In the genomic region with DNA sequence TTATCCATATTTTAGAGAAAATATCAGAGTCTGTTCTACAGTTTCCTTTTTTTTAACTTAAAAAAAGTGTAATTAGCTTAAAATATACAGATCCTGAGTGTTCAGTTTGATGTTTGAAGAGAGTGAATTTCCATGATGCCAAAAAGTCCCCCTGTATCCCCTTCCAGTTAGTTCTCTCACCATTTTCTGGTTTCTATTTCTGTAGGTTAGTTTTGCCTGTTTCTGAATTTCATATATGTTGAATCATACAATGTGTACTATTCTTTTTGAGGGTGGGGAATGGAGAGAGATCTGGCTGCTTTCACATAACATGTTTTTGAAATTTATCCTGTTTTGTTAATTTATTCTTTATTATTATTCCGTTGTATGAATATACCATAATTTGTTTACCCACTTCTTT, we compare ENCODE assay signal across 19 cellular contexts.
A peak's percentile ranks its signal among the peaks of the same experiment; 100 is the strongest.
DNase-seq lines count a peak whose midpoint lies in the region; ATAC-seq, FAIRE-seq and TF ChIP-seq lines count a peak whose summit lies in the region.
"Had no signal": no experiment of that assay in that cellular context is flagged by ENCODE, and none has a peak within 500 bp of the region (broad histone marks: within the 10 kb centered on the region; RNA-seq: fewer than 3 reads in every experiment).

No MANE protein-coding gene starts in this region.

- POLR2A ChIA-PET in activated CD8-positive, alpha-beta T cell treated with anti-CD3 and anti-CD28 coated beads for 36 hours (lab: Charles Lee): no interaction called here
- POLR2A ChIA-PET in activated CD8-positive, alpha-beta T cell treated with anti-CD3 and anti-CD28 coated beads, Interleukin-2, amount 10 ng/mL, durations not matched to agents 7 days and 5 days (lab: Charles Lee): no interaction called here

- peaks cover 26% of the 10 kb centered on the region for H3K4me1 Mint-ChIP-seq in activated CD8-positive, alpha-beta T cell treated with anti-CD3 and anti-CD28 coated beads for 36 hours (ENCODE audit: low read depth)
- no peaks in the 10 kb centered on the region for H3K4me1 Mint-ChIP-seq in activated CD8-positive, alpha-beta T cell treated with anti-CD3 and anti-CD28 coated beads, Interleukin-2, amount 10 ng/mL, durations not matched to agents 7 days and 5 days (ENCODE audit: low read depth)
- peaks cover 0 to 4% of the 10 kb centered on the region in 2 donors for H3K4me1 Mint-ChIP-seq in natural killer cell
- H3K4me1 Mint-ChIP-seq in natural killer cell treated with Interleukin-12 subunit alpha and Interleukin-12 subunit beta and Interleukin-15 and Interleukin-18, amount 100 ng/mL, for 72 hours (ENCODE audit: low read depth in 2 of 2): peaks cover 0 to 13% of the 10 kb centered on the region in 2 donors

- intact Hi-C loops in activated CD8-positive, alpha-beta T cell treated with anti-CD3 and anti-CD28 coated beads for 36 hours (cut with micrococcal nuclease): no loop called here
- intact Hi-C loops in natural killer cell (cut with micrococcal nuclease): no loop called here

- peak; percentile 30 for ATAC-seq in activated CD8-positive, alpha-beta T cell treated with anti-CD3 and anti-CD28 coated beads for 36 hours
- no peak for ATAC-seq in activated CD8-positive, alpha-beta T cell treated with anti-CD3 and anti-CD28 coated beads, Interleukin-2, amount 10 ng/mL, durations not matched to agents 7 days and 5 days
- ATAC-seq in natural killer cell: no peak
- no peak for ATAC-seq in natural killer cell treated with Interleukin-12 subunit alpha and Interleukin-12 subunit beta and Interleukin-15 and Interleukin-18, amount 100 ng/mL, for 72 hours
- no peak for ATAC-seq in HG02798 (IDR thresholded peaks at IDR 0.05; ENCODE audit: poor library complexity, unreplicated experiment)

- CTCF ChIA-PET in activated CD8-positive, alpha-beta T cell treated with anti-CD3 and anti-CD28 coated beads for 36 hours (lab: Charles Lee): interaction anchor here (0.6 to 1.7 kb wide), 3 partner anchors 13 to 61 kb away, joined by 3 to 4 read pairs (median 3); no protein-coding TSS in a partner anchor
- CTCF ChIA-PET in activated CD8-positive, alpha-beta T cell treated with anti-CD3 and anti-CD28 coated beads, Interleukin-2, amount 10 ng/mL, durations not matched to agents 7 days and 5 days (lab: Charles Lee): interaction anchor here (1.5 kb wide), 2 partner anchors 13 to 43 kb away, joined by 3 to 5 read pairs; no protein-coding TSS in a partner anchor

- no peaks in the 10 kb centered on the region for H3K9me3 Mint-ChIP-seq in activated CD8-positive, alpha-beta T cell treated with anti-CD3 and anti-CD28 coated beads for 36 hours
- H3K9me3 Mint-ChIP-seq in activated CD8-positive, alpha-beta T cell treated with anti-CD3 and anti-CD28 coated beads, Interleukin-2, amount 10 ng/mL, durations not matched to agents 7 days and 5 days (ENCODE audit: insufficient read depth): no peaks in the 10 kb centered on the region
- no peaks in the 10 kb centered on the region for H3K9me3 Mint-ChIP-seq in natural killer cell
- no peaks in the 10 kb centered on the region for H3K9me3 Mint-ChIP-seq in natural killer cell treated with Interleukin-12 subunit alpha and Interleukin-12 subunit beta and Interleukin-15 and Interleukin-18, amount 100 ng/mL, for 72 hours
- H3K9me3 Mint-ChIP-seq: CD4-positive, CD25-positive, alpha-beta regulatory T cell; HFFc6 had no signal

- H3K27me3 Mint-ChIP-seq in activated CD8-positive, alpha-beta T cell treated with anti-CD3 and anti-CD28 coated beads for 36 hours: no peaks in the 10 kb centered on the region
- H3K27me3 Mint-ChIP-seq in activated CD8-positive, alpha-beta T cell treated with anti-CD3 and anti-CD28 coated beads, Interleukin-2, amount 10 ng/mL, durations not matched to agents 7 days and 5 days (ENCODE audit: low read depth): no peaks in the 10 kb centered on the region
- H3K27me3 Mint-ChIP-seq in natural killer cell (ENCODE audit: low read depth in 2 of 2): no peaks in the 10 kb centered on the region
- no peaks in the 10 kb centered on the region for H3K27me3 Mint-ChIP-seq in natural killer cell treated with Interleukin-12 subunit alpha and Interleukin-12 subunit beta and Interleukin-15 and Interleukin-18, amount 100 ng/mL, for 72 hours
- H3K27me3 Mint-ChIP-seq: CD4-positive, CD25-positive, alpha-beta regulatory T cell had no signal

- peak overlapping the region; percentile 46 for H3K27ac Mint-ChIP-seq in activated CD8-positive, alpha-beta T cell treated with anti-CD3 and anti-CD28 coated beads for 36 hours
- H3K27ac Mint-ChIP-seq in activated CD8-positive, alpha-beta T cell treated with anti-CD3 and anti-CD28 coated beads, Interleukin-2, amount 10 ng/mL, durations not matched to agents 7 days and 5 days: no peak overlapping the region
- peak overlapping the region; percentile 57 to 68 for H3K27ac Mint-ChIP-seq in natural killer cell
- peak overlapping the region in 1 of 2 donors; percentile 84 for H3K27ac Mint-ChIP-seq in natural killer cell treated with Interleukin-12 subunit alpha and Interleukin-12 subunit beta and Interleukin-15 and Interleukin-18, amount 100 ng/mL, for 72 hours
- H3K27ac Mint-ChIP-seq: HFFc6 had no signal

- peaks cover 29% of the 10 kb centered on the region for H3K36me3 Mint-ChIP-seq in activated CD8-positive, alpha-beta T cell treated with anti-CD3 and anti-CD28 coated beads for 36 hours (ENCODE audit: low read depth)
- H3K36me3 Mint-ChIP-seq in activated CD8-positive, alpha-beta T cell treated with anti-CD3 and anti-CD28 coated beads, Interleukin-2, amount 10 ng/mL, durations not matched to agents 7 days and 5 days (ENCODE audit: low read depth): peaks cover 67% of the 10 kb centered on the region
- H3K36me3 Mint-ChIP-seq in natural killer cell: no peaks in the 10 kb centered on the region
- H3K36me3 Mint-ChIP-seq in natural killer cell treated with Interleukin-12 subunit alpha and Interleukin-12 subunit beta and Interleukin-15 and Interleukin-18, amount 100 ng/mL, for 72 hours: peaks cover 11% of the 10 kb centered on the region

- no peak for DNase-seq in activated CD8-positive, alpha-beta T cell treated with anti-CD3 and anti-CD28 coated beads for 36 hours
- no peak for DNase-seq in activated CD8-positive, alpha-beta T cell treated with anti-CD3 and anti-CD28 coated beads, Interleukin-2, amount 10 ng/mL, durations not matched to agents 7 days and 5 days
- DNase-seq in natural killer cell: no peak
- DNase-seq in natural killer cell treated with Interleukin-12 subunit alpha and Interleukin-12 subunit beta and Interleukin-15 and Interleukin-18, amount 100 ng/mL, for 72 hours (ENCODE audit: low spot score): no peak
- DNase-seq in NCI-H2227 (lab: John Stamatoyannopoulos, UW; ENCODE audit: unreplicated experiment): no peak
- DNase-seq in MV-4-11 (lab: John Stamatoyannopoulos, UW): no peak
- DNase-seq: BE2C; Caco-2; CD4-positive, CD25-positive, alpha-beta regulatory T cell; HFFc6; KG1; NCI-H1417; NCI-H187 treated with DMSO at 0.1 percent for 48 hours; NCI-H226; NCI-H524 treated with DMSO at 0.1 percent for 48 hours; PC-9 had no signal

- H3K4me3 Mint-ChIP-seq in activated CD8-positive, alpha-beta T cell treated with anti-CD3 and anti-CD28 coated beads for 36 hours: no peak overlapping the region
- no peak overlapping the region for H3K4me3 Mint-ChIP-seq in activated CD8-positive, alpha-beta T cell treated with anti-CD3 and anti-CD28 coated beads, Interleukin-2, amount 10 ng/mL, durations not matched to agents 7 days and 5 days
- H3K4me3 Mint-ChIP-seq in natural killer cell: no peak overlapping the region
- H3K4me3 Mint-ChIP-seq in natural killer cell treated with Interleukin-12 subunit alpha and Interleukin-12 subunit beta and Interleukin-15 and Interleukin-18, amount 100 ng/mL, for 72 hours: no peak overlapping the region
- H3K4me3 Mint-ChIP-seq: CD4-positive, CD25-positive, alpha-beta regulatory T cell; HFFc6 had no signal

- peak; percentile 72 for FAIRE-seq in islet of Langerhans (lab: Jason Lieb, UNC)
- FAIRE-seq: H54 had no signal

- no peak for TF ChIP-seq CTCF in activated CD8-positive, alpha-beta T cell treated with anti-CD3 and anti-CD28 coated beads for 36 hours (IDR thresholded peaks at IDR 0.05)
- TF ChIP-seq CTCF in natural killer cell (IDR thresholded peaks at IDR 0.05): no peak
